In the genomic region with DNA sequence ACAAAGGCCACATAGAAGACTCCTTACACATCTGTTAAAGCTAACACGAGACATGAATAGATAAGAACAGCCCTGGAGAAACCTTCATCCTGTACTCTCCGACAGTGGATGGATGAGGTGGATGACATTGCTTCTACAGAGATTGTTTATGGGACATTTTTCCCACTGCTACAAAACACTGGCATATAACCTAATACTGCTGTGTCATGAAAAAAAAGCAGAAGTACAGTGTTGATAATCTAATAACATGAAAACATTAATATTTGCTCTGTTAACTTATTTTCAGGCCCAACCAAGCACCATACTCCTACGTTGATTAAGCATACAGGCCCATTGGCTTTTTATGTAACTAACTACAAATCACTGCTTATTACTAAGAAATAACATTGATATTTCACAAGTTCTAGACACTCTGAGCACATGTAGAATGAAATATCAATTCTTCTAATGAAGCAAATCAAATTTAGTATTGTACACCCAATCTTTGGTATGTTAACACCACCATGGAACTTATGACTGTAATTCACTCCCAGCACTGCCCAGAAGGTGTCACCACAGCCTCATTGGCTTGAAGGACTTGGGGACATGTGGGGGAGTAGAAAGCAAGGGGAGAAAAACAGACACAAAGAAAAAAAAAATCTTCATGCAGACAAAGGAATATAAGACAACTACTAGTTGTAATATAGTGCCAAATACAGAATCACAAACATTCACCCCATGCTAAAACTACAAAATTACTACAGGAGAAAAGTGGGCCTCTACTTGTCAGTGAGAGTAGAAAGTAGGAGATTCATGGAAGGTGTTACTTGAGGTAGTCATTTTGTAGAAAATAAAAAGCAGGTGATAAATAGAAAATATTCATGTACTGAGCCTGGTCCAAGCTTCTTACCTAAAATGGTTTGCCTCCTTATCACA, we compare ENCODE assay signal across 8 cellular contexts.
DNase-seq lines count a peak whose midpoint lies in the region; ATAC-seq, FAIRE-seq and TF ChIP-seq lines count a peak whose summit lies in the region.

No MANE protein-coding gene starts in this region.

- no peaks in the 10 kb centered on the region for H3K27me3 ChIP-seq in cardiac muscle cell

- no peak overlapping the region for H3K4me3 ChIP-seq in cardiac muscle cell

- peak; percentile 95 for FAIRE-seq in GM19239 (lab: Jason Lieb, UNC)

- no peak for ATAC-seq in HG02852 (IDR thresholded peaks at IDR 0.05; ENCODE audit: unreplicated experiment)

- H3K4me1 ChIP-seq in cardiac muscle cell (ENCODE audit: low read depth): peaks cover 4% of the 10 kb centered on the region

- H3K27ac ChIP-seq in cardiac muscle cell: no peak overlapping the region

- no peaks in the 10 kb centered on the region for H3K36me3 ChIP-seq in cardiac muscle cell

- TF ChIP-seq CTCF in cardiac muscle cell (IDR thresholded peaks at IDR 0.05; ENCODE audit: low read depth, low read length): peak; percentile 91

- DNase-seq in COLO668 (lab: John Stamatoyannopoulos, UW; ENCODE audit: unreplicated experiment) (peak; percentile 60), GM19239 (ENCODE audit: insufficient read length, low spot score) (peak; percentile 52), HPDE6-E6E7 (ENCODE audit: extremely low spot score) (peak; percentile 29), NCI-H82 (lab: John Stamatoyannopoulos, UW) (peak; percentile 74), cardiac muscle cell (ENCODE audit: low read depth in 1 of 2, low spot score in 1 of 2) (peak; percentile 74 to 88), pulmonary artery endothelial cell (ENCODE audit: low read depth, low spot score) (peak; percentile 49)
- peak; percentile 28 for DNase-seq in activated naive CD4-positive, alpha-beta T cell treated with anti-CD3 and anti-CD28 coated beads, Interleukin-2, amount 50 U/mL, for 16 hours

- no peaks in the 10 kb centered on the region for H3K9me3 ChIP-seq in cardiac muscle cell (ENCODE audit: low read depth)

Comparison
In these comparisons a context has a peak if more than half of its experiments do, and no peak if none do; other contexts are left out.
1. DNase-seq: peak in every context shown above with its lines; median percentile 81 in cardiac muscle cell; 74 in NCI-H82; 60 in COLO668; 52 in GM19239; 49 in pulmonary artery endothelial cell; 29 in HPDE6-E6E7; 28 in activated naive CD4-positive, alpha-beta T cell treated with anti-CD3 and anti-CD28 coated beads, Interleukin-2, amount 50 U/mL, for 16 hours.